ENCODE assay signal across 1 cellular context in the genomic region with DNA sequence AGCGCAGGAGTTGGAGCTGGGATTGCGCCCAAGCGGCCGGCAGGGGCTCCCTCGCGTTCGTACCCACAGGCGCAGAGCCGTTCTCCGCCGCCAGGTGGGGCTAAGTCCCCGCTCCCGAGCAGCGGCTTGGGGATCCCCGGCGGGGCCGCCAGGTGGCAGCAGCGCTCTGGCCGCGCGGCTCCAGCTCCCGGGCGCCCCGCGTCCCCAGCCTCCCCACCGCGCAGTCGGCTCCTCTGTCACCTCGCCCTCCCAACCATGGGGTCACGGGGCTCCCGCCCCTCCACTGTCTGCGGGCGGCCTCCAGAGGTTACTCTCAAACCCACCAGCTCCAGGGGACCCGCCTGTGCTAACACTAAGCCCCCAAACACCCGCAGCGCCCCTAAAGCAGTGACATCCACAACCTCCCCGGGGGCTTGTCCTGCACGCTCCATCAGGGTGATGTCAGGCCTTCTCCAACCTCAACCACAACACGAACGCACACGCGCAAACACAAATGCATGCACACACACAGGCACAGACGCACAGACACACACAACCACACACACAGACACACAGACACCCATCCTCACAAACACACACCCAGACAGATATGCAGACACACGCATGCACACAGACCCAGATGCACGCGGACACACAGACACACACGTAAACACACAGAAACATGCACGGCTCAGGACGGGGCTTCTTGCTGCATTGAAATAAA.
TF ChIP-seq lines count a peak whose summit lies in the region.

No MANE protein-coding gene starts in this region.

TF ChIP-seq in K562, 482 proteins besides CTCF, POLR2A, EP300 and RAD21 (continued from another document and continues in another):
- TF ChIP-seq RCOR1 (IDR thresholded peaks at IDR 0.05; ENCODE audit: borderline replicate concordance in 1 of 2, low read depth in 2 of 2, low read length in 2 of 2) (peak in 1 of 2 experiments; percentile 68; a peak in 2 of 4 replicates), ZNF695 (CRISPR knock-in tag; IDR thresholded peaks at IDR 0.05) (no peak), ARHGAP35 (IDR thresholded peaks at IDR 0.05; ENCODE audit: partially characterized antibody) (no peak), DPF2 (IDR thresholded peaks at IDR 0.05) (no peak), CTBP1 (IDR thresholded peaks at IDR 0.05; ENCODE audit: borderline replicate concordance) (peak; percentile 62; the same call in 1 of the 2 replicates), PHF8 (IDR thresholded peaks at IDR 0.05; ENCODE audit: borderline replicate concordance, low read length) (no peak), JUND (IDR thresholded peaks at IDR 0.05; ENCODE audit: borderline replicate concordance, low read depth, low read length) (peak; percentile 46), JUND (tag; IDR thresholded peaks at IDR 0.05; ENCODE audit: borderline replicate concordance, low read depth, low read length) (no peak; the same call in 2 of the 3 replicates), CBX8 (IDR thresholded peaks at IDR 0.05; ENCODE audit: borderline replicate concordance, extremely low read depth, low read depth, low read length, poor library complexity, severe bottlenecking) (no peak), ZNF24 (IDR thresholded peaks at IDR 0.05) (peak; percentile 34; the same call in 1 of the 2 replicates), ASH1L (IDR thresholded peaks at IDR 0.05; ENCODE audit: borderline replicate concordance, low read depth, partially characterized antibody) (no peak), CREB1 (IDR thresholded peaks at IDR 0.05) (no peak), CREB1 (CRISPR knock-in tag; IDR thresholded peaks at IDR 0.05) (peak; percentile 43; the same call in 1 of the 2 replicates), C11orf30 (IDR thresholded peaks at IDR 0.05; ENCODE audit: low read depth) (no peak), ZNF232 (CRISPR knock-in tag; IDR thresholded peaks at IDR 0.05) (no peak), RBM15 (IDR thresholded peaks at IDR 0.05; ENCODE audit: insufficient read depth, low read length) (no peak), BRD9 (IDR thresholded peaks at IDR 0.05; ENCODE audit: low read depth, partially characterized antibody) (no peak), ZFP30 (CRISPR knock-in tag; IDR thresholded peaks at IDR 0.05; ENCODE audit: borderline replicate concordance) (no peak), ZNF445 (CRISPR knock-in tag; IDR thresholded peaks at IDR 0.05; ENCODE audit: low read depth) (no peak), CAMTA2 (CRISPR knock-in tag; conservative IDR thresholded peaks at IDR 0.05) (no peak), ZBTB17 (CRISPR knock-in tag; IDR thresholded peaks at IDR 0.05) (no peak), NFXL1 (CRISPR knock-in tag; IDR thresholded peaks at IDR 0.05) (no peak), DMBX1 (CRISPR knock-in tag; IDR thresholded peaks at IDR 0.05; ENCODE audit: borderline replicate concordance) (no peak), SIN3B (IDR thresholded peaks at IDR 0.05; ENCODE audit: low read depth) (0 out of 2 replicates have a peak, but pooled peaks have one; percentile 52), RBFOX2 (IDR thresholded peaks at IDR 0.05; ENCODE audit: low read depth, low read length) (no peak), MTA2 (IDR thresholded peaks at IDR 0.05; ENCODE audit: low read depth) (no peak), FOS (IDR thresholded peaks at IDR 0.05; ENCODE audit: extremely low read depth, insufficient read length) (no peak), ATF1 (CRISPR knock-in tag; IDR thresholded peaks at IDR 0.05) (no peak), ATF1 (tag; IDR thresholded peaks at IDR 0.05) (0 out of 2 replicates have a peak, but pooled peaks have one; percentile 33), BCOR (IDR thresholded peaks at IDR 0.05) (no peak), KDM5B (IDR thresholded peaks at IDR 0.05; ENCODE audit: insufficient replicate concordance, low read depth, low read length) (no peak), HDAC3 (IDR thresholded peaks at IDR 0.05; ENCODE audit: borderline replicate concordance, partially characterized antibody) (no peak), ZNF444 (CRISPR knock-in tag; IDR thresholded peaks at IDR 0.05) (no peak)
- TF ChIP-seq, protein P1, sequence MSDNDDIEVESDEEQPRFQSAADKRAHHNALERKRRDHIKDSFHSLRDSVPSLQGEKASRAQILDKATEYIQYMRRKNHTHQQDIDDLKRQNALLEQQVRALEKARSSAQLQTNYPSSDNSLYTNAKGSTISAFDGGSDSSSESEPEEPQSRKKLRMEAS (CRISPR knock-in tag; IDR thresholded peaks at IDR 0.05) = no peak
- TF ChIP-seq, protein P2, sequence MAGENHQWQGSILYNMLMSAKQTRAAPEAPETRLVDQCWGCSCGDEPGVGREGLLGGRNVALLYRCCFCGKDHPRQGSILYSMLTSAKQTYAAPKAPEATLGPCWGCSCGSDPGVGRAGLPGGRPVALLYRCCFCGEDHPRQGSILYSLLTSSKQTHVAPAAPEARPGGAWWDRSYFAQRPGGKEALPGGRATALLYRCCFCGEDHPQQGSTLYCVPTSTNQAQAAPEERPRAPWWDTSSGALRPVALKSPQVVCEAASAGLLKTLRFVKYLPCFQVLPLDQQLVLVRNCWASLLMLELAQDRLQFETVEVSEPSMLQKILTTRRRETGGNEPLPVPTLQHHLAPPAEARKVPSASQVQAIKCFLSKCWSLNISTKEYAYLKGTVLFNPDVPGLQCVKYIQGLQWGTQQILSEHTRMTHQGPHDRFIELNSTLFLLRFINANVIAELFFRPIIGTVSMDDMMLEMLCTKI (IDR thresholded peaks at IDR 0.05; ENCODE audit: partially characterized antibody) = no peak
- TF ChIP-seq, protein P3, sequence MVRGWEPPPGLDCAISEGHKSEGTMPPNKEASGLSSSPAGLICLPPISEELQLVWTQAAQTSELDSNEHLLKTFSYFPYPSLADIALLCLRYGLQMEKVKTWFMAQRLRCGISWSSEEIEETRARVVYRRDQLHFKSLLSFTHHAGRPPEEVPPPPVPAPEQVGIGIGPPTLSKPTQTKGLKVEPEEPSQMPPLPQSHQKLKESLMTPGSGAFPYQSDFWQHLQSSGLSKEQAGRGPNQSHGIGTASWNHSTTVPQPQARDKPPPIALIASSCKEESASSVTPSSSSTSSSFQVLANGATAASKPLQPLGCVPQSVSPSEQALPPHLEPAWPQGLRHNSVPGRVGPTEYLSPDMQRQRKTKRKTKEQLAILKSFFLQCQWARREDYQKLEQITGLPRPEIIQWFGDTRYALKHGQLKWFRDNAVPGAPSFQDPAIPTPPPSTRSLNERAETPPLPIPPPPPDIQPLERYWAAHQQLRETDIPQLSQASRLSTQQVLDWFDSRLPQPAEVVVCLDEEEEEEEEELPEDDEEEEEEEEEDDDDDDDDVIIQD (CRISPR knock-in tag; IDR thresholded peaks at IDR 0.05) = no peak
- TF ChIP-seq, protein P4, sequence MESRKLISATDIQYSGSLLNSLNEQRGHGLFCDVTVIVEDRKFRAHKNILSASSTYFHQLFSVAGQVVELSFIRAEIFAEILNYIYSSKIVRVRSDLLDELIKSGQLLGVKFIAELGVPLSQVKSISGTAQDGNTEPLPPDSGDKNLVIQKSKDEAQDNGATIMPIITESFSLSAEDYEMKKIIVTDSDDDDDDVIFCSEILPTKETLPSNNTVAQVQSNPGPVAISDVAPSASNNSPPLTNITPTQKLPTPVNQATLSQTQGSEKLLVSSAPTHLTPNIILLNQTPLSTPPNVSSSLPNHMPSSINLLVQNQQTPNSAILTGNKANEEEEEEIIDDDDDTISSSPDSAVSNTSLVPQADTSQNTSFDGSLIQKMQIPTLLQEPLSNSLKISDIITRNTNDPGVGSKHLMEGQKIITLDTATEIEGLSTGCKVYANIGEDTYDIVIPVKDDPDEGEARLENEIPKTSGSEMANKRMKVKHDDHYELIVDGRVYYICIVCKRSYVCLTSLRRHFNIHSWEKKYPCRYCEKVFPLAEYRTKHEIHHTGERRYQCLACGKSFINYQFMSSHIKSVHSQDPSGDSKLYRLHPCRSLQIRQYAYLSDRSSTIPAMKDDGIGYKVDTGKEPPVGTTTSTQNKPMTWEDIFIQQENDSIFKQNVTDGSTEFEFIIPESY (CRISPR knock-in tag; IDR thresholded peaks at IDR 0.05) = 0 out of 2 replicates have a peak, but pooled peaks have one; percentile 44
- TF ChIP-seq, protein P5, sequence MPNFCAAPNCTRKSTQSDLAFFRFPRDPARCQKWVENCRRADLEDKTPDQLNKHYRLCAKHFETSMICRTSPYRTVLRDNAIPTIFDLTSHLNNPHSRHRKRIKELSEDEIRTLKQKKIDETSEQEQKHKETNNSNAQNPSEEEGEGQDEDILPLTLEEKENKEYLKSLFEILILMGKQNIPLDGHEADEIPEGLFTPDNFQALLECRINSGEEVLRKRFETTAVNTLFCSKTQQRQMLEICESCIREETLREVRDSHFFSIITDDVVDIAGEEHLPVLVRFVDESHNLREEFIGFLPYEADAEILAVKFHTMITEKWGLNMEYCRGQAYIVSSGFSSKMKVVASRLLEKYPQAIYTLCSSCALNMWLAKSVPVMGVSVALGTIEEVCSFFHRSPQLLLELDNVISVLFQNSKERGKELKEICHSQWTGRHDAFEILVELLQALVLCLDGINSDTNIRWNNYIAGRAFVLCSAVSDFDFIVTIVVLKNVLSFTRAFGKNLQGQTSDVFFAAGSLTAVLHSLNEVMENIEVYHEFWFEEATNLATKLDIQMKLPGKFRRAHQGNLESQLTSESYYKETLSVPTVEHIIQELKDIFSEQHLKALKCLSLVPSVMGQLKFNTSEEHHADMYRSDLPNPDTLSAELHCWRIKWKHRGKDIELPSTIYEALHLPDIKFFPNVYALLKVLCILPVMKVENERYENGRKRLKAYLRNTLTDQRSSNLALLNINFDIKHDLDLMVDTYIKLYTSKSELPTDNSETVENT (CRISPR knock-in tag; IDR thresholded peaks at IDR 0.05) = no peak
- TF ChIP-seq, protein P6, sequence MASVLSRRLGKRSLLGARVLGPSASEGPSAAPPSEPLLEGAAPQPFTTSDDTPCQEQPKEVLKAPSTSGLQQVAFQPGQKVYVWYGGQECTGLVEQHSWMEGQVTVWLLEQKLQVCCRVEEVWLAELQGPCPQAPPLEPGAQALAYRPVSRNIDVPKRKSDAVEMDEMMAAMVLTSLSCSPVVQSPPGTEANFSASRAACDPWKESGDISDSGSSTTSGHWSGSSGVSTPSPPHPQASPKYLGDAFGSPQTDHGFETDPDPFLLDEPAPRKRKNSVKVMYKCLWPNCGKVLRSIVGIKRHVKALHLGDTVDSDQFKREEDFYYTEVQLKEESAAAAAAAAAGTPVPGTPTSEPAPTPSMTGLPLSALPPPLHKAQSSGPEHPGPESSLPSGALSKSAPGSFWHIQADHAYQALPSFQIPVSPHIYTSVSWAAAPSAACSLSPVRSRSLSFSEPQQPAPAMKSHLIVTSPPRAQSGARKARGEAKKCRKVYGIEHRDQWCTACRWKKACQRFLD (CRISPR knock-in tag; IDR thresholded peaks at IDR 0.05) = no peak
- TF ChIP-seq, protein P7, sequence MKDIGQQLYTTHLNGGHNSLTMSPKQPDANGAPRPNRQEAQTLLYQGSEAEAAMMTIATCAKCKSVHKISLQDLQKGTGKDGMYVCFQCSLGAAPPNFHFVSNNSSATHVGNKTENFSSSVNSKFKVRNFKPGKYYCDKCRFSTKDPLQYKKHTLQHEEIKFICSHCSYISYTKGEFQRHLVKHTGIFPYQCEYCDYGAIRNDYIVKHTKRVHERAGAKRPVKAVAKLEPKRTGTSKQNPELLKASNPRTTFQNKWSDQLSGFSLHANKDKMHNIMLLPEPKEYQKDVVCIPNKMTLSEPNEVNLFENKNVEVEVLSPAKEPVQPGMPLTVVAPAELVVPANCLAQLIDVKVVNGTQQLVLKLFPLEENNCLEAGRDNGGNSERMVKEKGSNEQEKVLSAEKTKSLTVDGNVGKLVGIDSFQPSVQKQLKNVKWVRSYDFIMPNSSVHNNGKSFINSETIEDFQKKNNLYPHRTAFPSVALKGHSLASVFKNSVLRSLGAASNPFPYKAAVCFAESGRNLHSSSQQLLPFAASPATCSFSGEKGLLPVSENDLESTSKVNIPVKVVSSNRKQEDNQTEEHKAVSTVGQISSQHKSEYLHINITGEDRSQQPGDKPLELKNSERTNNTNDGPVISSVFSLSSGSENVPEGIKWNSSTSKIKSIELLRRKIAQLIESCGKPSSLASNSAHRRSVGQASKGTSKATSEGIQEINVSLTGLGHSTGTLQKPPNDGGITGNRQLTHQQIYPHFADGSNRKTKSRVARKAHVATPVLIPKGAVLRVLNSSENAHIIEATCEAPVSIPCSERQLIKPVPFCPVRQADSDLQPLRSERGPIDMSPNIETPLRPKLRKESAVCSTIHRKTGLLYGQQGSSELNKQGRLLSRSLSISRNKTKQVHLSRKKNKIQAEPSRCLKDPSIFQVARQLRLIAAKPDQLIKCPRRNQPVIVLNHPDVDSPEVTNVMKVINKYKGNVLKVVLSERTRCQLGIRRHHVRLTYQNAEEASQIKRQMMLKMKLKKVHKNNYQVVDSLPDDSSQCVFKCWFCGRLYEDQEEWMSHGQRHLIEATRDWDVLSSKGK (CRISPR knock-in tag; IDR thresholded peaks at IDR 0.05) = no peak
- TF ChIP-seq, protein P8, sequence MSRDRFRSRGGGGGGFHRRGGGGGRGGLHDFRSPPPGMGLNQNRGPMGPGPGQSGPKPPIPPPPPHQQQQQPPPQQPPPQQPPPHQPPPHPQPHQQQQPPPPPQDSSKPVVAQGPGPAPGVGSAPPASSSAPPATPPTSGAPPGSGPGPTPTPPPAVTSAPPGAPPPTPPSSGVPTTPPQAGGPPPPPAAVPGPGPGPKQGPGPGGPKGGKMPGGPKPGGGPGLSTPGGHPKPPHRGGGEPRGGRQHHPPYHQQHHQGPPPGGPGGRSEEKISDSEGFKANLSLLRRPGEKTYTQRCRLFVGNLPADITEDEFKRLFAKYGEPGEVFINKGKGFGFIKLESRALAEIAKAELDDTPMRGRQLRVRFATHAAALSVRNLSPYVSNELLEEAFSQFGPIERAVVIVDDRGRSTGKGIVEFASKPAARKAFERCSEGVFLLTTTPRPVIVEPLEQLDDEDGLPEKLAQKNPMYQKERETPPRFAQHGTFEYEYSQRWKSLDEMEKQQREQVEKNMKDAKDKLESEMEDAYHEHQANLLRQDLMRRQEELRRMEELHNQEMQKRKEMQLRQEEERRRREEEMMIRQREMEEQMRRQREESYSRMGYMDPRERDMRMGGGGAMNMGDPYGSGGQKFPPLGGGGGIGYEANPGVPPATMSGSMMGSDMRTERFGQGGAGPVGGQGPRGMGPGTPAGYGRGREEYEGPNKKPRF (IDR thresholded peaks at IDR 0.05; ENCODE audit: low read depth, low read length) = no peak
- TF ChIP-seq, protein P9, sequence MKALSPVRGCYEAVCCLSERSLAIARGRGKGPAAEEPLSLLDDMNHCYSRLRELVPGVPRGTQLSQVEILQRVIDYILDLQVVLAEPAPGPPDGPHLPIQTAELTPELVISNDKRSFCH (CRISPR knock-in tag; IDR thresholded peaks at IDR 0.05) = no peak
- TF ChIP-seq, protein P9 (tag; IDR thresholded peaks at IDR 0.05) = no peak
